8 cellular contexts compared by ENCODE assay signal in the genomic region with DNA sequence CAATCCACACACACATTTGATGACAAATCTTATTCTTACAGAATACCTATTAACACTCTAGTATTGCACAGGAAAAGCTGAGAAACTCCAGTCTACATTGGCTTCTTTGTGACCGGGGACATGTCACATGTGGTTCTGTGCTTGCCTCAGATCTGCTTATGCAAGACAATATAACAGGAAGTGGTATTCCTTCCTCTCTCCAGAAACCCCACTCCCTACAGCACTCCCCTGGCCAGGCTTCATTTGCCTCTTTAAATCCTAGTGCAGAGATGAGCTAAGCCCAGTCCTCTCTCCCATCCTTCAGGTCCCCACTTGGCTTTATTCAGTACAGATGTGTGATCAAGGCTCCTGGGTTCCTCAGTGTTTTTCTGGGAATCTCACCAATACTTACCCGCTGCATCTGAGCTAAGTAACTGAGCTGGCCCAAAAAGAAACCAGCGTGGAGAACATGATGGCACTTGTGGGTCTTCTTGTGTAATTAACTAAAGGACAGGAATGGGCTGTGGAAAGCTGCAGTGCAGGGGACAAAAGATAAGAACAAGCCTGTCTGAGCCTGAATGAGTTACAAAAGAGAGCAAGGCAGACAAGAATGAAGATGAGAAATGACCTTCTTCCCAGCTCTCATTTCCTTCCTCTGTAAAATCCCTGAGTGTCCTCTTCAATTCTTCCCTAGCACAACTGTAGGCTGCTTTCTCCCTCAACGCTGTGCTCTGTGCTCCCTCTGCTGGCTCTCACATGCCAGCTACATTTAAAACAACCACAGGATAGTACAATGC.
A peak's percentile ranks its signal among the peaks of the same experiment; 100 is the strongest.
DNase-seq lines count a peak whose midpoint lies in the region; ATAC-seq and TF ChIP-seq lines count a peak whose summit lies in the region.

No MANE protein-coding gene starts in this region.

- peaks cover 0 to 5% (median 3%) of the 10 kb centered on the region in 5 donors for H3K27me3 Mint-ChIP-seq in naive thymus-derived CD8-positive, alpha-beta T cell
- peaks cover 3% of the 10 kb centered on the region for H3K27me3 Mint-ChIP-seq in type B pancreatic cell

- intact Hi-C loops in esophagus squamous epithelium (cut with DNase I), result no loop called here

- TF ChIP-seq POLR2A in esophagus squamous epithelium (IDR thresholded peaks at IDR 0.05), result no peak

- no peak overlapping the region for H3K4me3 ChIP-seq in esophagus squamous epithelium

- H3K27ac ChIP-seq in esophagus squamous epithelium, result peak overlapping the region in 1 of 4 donors; percentile 4

- H3K27ac Mint-ChIP-seq in naive thymus-derived CD8-positive, alpha-beta T cell, result peak overlapping the region in 5 of 10 donors; percentile 7 to 69 (median 41)
- H3K27ac Mint-ChIP-seq in type B pancreatic cell, result no peak overlapping the region

- H3K27me3 ChIP-seq in esophagus squamous epithelium, result no peaks in the 10 kb centered on the region

- peaks cover 12 to 32% (median 16%) of the 10 kb centered on the region in 4 donors for H3K4me1 Mint-ChIP-seq in naive thymus-derived CD8-positive, alpha-beta T cell
- H3K4me1 Mint-ChIP-seq in type B pancreatic cell (ENCODE audit: unreplicated experiment), result peaks cover 4% of the 10 kb centered on the region

- POLR2A ChIA-PET in naive thymus-derived CD8-positive, alpha-beta T cell (lab: Charles Lee), result interaction anchor here (0.9 to 1.2 kb wide), 3 partner anchors 16 to 161 kb away, joined by 3 to 6 read pairs (median 4); a partner anchor contains a TSS

- peaks cover 2 to 4% (median 3%) of the 10 kb centered on the region in 3 donors for H3K36me3 Mint-ChIP-seq in naive thymus-derived CD8-positive, alpha-beta T cell
- no peaks in the 10 kb centered on the region for H3K36me3 Mint-ChIP-seq in type B pancreatic cell

- 22 to 35% methylated on average over 3 to 4 of the region's 4 CpGs for WGBS in esophagus squamous epithelium, 2 donors

- ATAC-seq in GM19438 (IDR thresholded peaks at IDR 0.05; ENCODE audit: low read depth, unreplicated experiment), result peak; percentile 78
- ATAC-seq in naive thymus-derived CD8-positive, alpha-beta T cell, result peak; percentile 97

- H3K4me3 Mint-ChIP-seq in naive thymus-derived CD8-positive, alpha-beta T cell, result peak overlapping the region in 4 of 10 donors; percentile 8 to 45 (median 24)
- no peak overlapping the region for H3K4me3 Mint-ChIP-seq in type B pancreatic cell

- TF ChIP-seq CTCF in esophagus squamous epithelium (IDR thresholded peaks at IDR 0.05) (peak; percentile 28 to 80 (median 64)), type B pancreatic cell (conservative IDR thresholded peaks at IDR 0.05) (peak; percentile 89)

- H3K4me1 ChIP-seq in esophagus squamous epithelium, result peaks cover 0 to 11% (median 0%) of the 10 kb centered on the region in 3 donors

- H3K36me3 ChIP-seq in esophagus squamous epithelium, result no peaks in the 10 kb centered on the region

- H3K9me3 ChIP-seq in esophagus squamous epithelium, result no peaks in the 10 kb centered on the region

- DNase-seq in COR-L47 (lab: John Stamatoyannopoulos, UW), result peak; percentile 61
- peak; percentile 29 for DNase-seq in HK-2 (ENCODE audit: unreplicated experiment)
- peak; percentile 65 for DNase-seq in NCI-H82 treated with DMSO at 0.1 percent for 48 hours (lab: John Stamatoyannopoulos, UW; ENCODE audit: unreplicated experiment)
- DNase-seq in activated CD8-positive, alpha-beta memory T cell treated with anti-CD3 and anti-CD28 coated beads, Interleukin-2, amount 50 U/mL, for 4 hours, result peak; percentile 38
- no peak for DNase-seq in esophagus squamous epithelium (lab: John Stamatoyannopoulos, UW)
- DNase-seq in naive thymus-derived CD8-positive, alpha-beta T cell, result peak in 9 of 10 donors; percentile 18 to 68 (median 40)
- DNase-seq in type B pancreatic cell (ENCODE audit: extremely low spot score, unreplicated experiment), result no peak

- H3K9me3 Mint-ChIP-seq in naive thymus-derived CD8-positive, alpha-beta T cell, result peaks cover 0 to 6% (median 0%) of the 10 kb centered on the region in 9 donors
- peaks cover 3% of the 10 kb centered on the region for H3K9me3 Mint-ChIP-seq in type B pancreatic cell

Comparison
In these comparisons a context has a peak if more than half of its experiments do, and no peak if none do; other contexts are left out.
1. DNase-seq: peak in COR-L47 (single experiment), HK-2 (single experiment), NCI-H82 treated with DMSO at 0.1 percent for 48 hours (single experiment), activated CD8-positive, alpha-beta memory T cell treated with anti-CD3 and anti-CD28 coated beads, Interleukin-2, amount 50 U/mL, for 4 hours (single experiment) and naive thymus-derived CD8-positive, alpha-beta T cell (9 of 10); none in esophagus squamous epithelium (single experiment) and type B pancreatic cell (single experiment).